8 cellular contexts compared by ENCODE assay signal in the genomic region with DNA sequence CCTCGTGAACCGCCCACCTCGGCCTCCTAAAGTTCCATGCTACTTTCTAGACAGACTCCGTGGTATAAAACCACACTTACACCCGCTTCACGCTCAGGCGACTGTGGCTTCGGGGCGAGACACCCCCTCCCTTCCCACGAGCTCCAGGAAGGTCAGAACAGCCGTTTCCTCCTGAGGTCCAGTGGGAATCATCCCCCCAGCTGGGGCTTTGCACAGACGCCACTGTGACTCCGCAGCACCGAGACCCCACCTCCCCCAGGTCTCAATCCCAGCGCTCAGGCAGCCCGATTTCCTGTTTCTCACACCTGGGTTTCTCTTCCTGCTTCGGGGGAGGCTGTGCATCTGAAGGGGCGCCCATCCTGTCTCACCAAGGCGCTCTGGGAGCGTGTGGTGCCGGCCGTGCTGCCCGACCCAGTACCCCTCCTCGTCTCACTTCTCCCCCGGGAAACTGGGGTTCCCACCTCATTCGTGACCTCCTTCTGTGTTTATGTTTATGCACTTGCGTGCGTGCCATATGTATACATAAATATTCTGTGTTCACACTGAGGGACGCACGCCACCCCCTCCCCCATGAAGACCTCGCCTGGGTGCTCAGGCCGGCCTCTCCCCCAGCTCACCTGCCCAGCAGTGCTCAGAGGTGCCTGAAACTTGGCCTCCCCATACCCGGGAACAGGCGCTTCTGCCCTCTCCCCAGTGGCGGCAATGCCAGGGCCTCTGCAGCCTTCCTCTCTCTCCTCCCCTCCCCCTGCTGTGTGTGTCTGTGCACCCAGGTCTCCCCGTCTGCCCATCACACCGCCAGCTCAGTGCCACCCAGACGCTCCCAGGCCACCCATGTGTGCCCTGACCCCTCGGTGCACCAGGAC. TPM values are rescaled to one million over a fixed set of nuclear protein-coding genes. Genes with fewer than 3 reads are reported as not detected.
DNase-seq lines count a peak whose midpoint lies in the region; ATAC-seq lines count a peak whose summit lies in the region.

No MANE protein-coding gene starts in this region.

- peak overlapping the region; percentile 77 for H3K4me3 Mint-ChIP-seq in activated CD4-positive, alpha-beta T cell treated with anti-CD3 and anti-CD28 coated beads for 36 hours

- ATAC-seq in GM18909 (IDR thresholded peaks at IDR 0.05; ENCODE audit: poor library complexity, unreplicated experiment) (peak; percentile 71), HG03025 (IDR thresholded peaks at IDR 0.05; ENCODE audit: low FRiP score, unreplicated experiment) (peak; percentile 36), HG02938 (IDR thresholded peaks at IDR 0.05; ENCODE audit: unreplicated experiment) (no peak)
- ATAC-seq in activated CD4-positive, alpha-beta T cell treated with anti-CD3 and anti-CD28 coated beads for 36 hours: peak; percentile 62

- POLR2A ChIA-PET in activated CD4-positive, alpha-beta T cell treated with anti-CD3 and anti-CD28 coated beads for 36 hours (lab: Charles Lee): interaction anchor here (0.6 kb wide), 2 partner anchors 9 to 704 kb away, joined by 4 to 6 read pairs; no protein-coding TSS in a partner anchor

- CTCF ChIA-PET in activated CD4-positive, alpha-beta T cell treated with anti-CD3 and anti-CD28 coated beads for 36 hours (lab: Charles Lee): interaction anchor here (0.6 to 1.5 kb wide), 6 partner anchors 9 to 883 kb away, joined by 3 to 4 read pairs (median 3); partner anchors contain the start of gene SLC35E2B

- no peaks in the 10 kb centered on the region for H3K9me3 Mint-ChIP-seq in activated CD4-positive, alpha-beta T cell treated with anti-CD3 and anti-CD28 coated beads for 36 hours (ENCODE audit: low read depth)

- no peak overlapping the region for H3K4me3 ChIP-seq in esophagus (ENCODE audit: low read depth in 1 of 2, low read length in 2 of 2)

- peaks cover 9 to 12% of the 10 kb centered on the region in 2 donors for H3K4me1 ChIP-seq in esophagus (ENCODE audit: control insufficient read depth in 2 of 2, insufficient read depth in 2 of 2, low read length in 1 of 2)

- peaks cover 0 to under 1% of the 10 kb centered on the region in 2 donors for H3K36me3 ChIP-seq in esophagus (ENCODE audit: control insufficient read depth in 2 of 2, insufficient read depth in 2 of 2, low read length in 1 of 2)

- peak overlapping the region; percentile 64 to 65 for H3K27ac ChIP-seq in esophagus (ENCODE audit: low read depth in 2 of 2, low read length in 1 of 2)

- H3K27me3 Mint-ChIP-seq in activated CD4-positive, alpha-beta T cell treated with anti-CD3 and anti-CD28 coated beads for 36 hours: no peaks in the 10 kb centered on the region

- peaks cover 6% of the 10 kb centered on the region for H3K36me3 Mint-ChIP-seq in activated CD4-positive, alpha-beta T cell treated with anti-CD3 and anti-CD28 coated beads for 36 hours (ENCODE audit: low read depth)

- 68 to 73% methylated on average over 39 of the region's 39 CpGs for WGBS in esophagus, 2 donors

- peak; percentile 55 for DNase-seq in activated CD4-positive, alpha-beta T cell treated with anti-CD3 and anti-CD28 coated beads for 36 hours
- DNase-seq in stimulated activated CD8-positive, alpha-beta memory T cell treated with anti-CD3 and anti-CD28 coated beads, Interleukin-4, amount 100 ng/mL, for 48 hours: peak; percentile 72
- no peak for DNase-seq in SKM-1 (lab: John Stamatoyannopoulos, UW; ENCODE audit: unreplicated experiment)
- no peak for DNase-seq in occipital lobe (lab: John Stamatoyannopoulos, UW)

- H3K27ac Mint-ChIP-seq in activated CD4-positive, alpha-beta T cell treated with anti-CD3 and anti-CD28 coated beads for 36 hours: peak overlapping the region; percentile 86

- H3K4me1 Mint-ChIP-seq in activated CD4-positive, alpha-beta T cell treated with anti-CD3 and anti-CD28 coated beads for 36 hours: peaks cover 22% of the 10 kb centered on the region

- H3K9me3 ChIP-seq in esophagus (ENCODE audit: control insufficient read depth in 2 of 2, insufficient read depth in 1 of 2, low read depth in 1 of 2, low read length in 1 of 2): no peaks in the 10 kb centered on the region

- intact Hi-C loops in activated CD4-positive, alpha-beta T cell treated with anti-CD3 and anti-CD28 coated beads for 36 hours (cut with DNase I, micrococcal nuclease): no loop called here

- H3K27me3 ChIP-seq in esophagus (ENCODE audit: control insufficient read depth in 1 of 2, insufficient read depth in 2 of 2, low read length in 2 of 2): no peaks in the 10 kb centered on the region

RNA-seq across cellular contexts. Expression of gene SLC35E2B, which starts 14.6 kb away (rescaled TPM):
- 10 to 100 TPM; 24.2 to 27.6 TPM for total RNA-seq in activated CD4-positive, alpha-beta T cell treated with anti-CD3 and anti-CD28 coated beads for 36 hours
- polyA plus RNA-seq in esophagus: 10 to 100 TPM; 12.0 to 17.9 TPM
- 61.6 TPM for total RNA-seq in occipital lobe

RNA-seq across cellular contexts. Expression of gene CDK11B, which starts 19.1 kb away (rescaled TPM):
- 10 to 100 TPM; 36.3 to 38.8 TPM for total RNA-seq in activated CD4-positive, alpha-beta T cell treated with anti-CD3 and anti-CD28 coated beads for 36 hours
- 10 to 100 TPM; 20.6 to 21.0 TPM for polyA plus RNA-seq in esophagus
- total RNA-seq in occipital lobe: 7.0 TPM

RNA-seq across cellular contexts. Expression of gene MMP23B, which starts 46.0 kb away (rescaled TPM):
- total RNA-seq in activated CD4-positive, alpha-beta T cell treated with anti-CD3 and anti-CD28 coated beads for 36 hours: 1 to 10 TPM in 1 of 2 experiments, under 1 TPM in 1; 0.77 to 1.2 TPM
- 1 to 10 TPM in 1 of 2 donors, under 1 TPM in 1; 0.91 to 2.7 TPM for polyA plus RNA-seq in esophagus
- total RNA-seq in occipital lobe: 0.31 TPM

RNA-seq across cellular contexts. Expression of gene CDK11A, which starts 46.2 kb away (rescaled TPM):
- 10 to 100 TPM; 44.3 to 50.5 TPM for total RNA-seq in activated CD4-positive, alpha-beta T cell treated with anti-CD3 and anti-CD28 coated beads for 36 hours
- 10 to 100 TPM; 15.4 to 56.7 TPM for polyA plus RNA-seq in esophagus
- total RNA-seq in occipital lobe: 7.6 TPM

Comparison
In these comparisons a context has a peak if more than half of its experiments do, and no peak if none do; other contexts are left out.
1. DNase-seq: peak in activated CD4-positive, alpha-beta T cell treated with anti-CD3 and anti-CD28 coated beads for 36 hours (single experiment) and stimulated activated CD8-positive, alpha-beta memory T cell treated with anti-CD3 and anti-CD28 coated beads, Interleukin-4, amount 100 ng/mL, for 48 hours (single experiment); none in SKM-1 (single experiment) and occipital lobe (single experiment).